ENCODE assay signal across 28 cellular contexts in genomic region chr7:146875222-146875785, GRCh38.
"Had no signal": no experiment of that assay in that cellular context is flagged by ENCODE, and none has a peak within 500 bp of the region (broad histone marks: within the 10 kb centered on the region; RNA-seq: fewer than 3 reads in every experiment).

No MANE protein-coding gene starts in this region.

- H3K9me3 ChIP-seq: ascending aorta, heart left ventricle, lower lobe of right lung, neutrophil, ovary, prostate gland, uterus had no signal

- DNase-seq: activated CD4-positive, alpha-beta T cell treated with anti-CD3 and anti-CD28 coated beads for 48 hours; activated CD4-positive, alpha-beta T cell treated with anti-CD3 and anti-CD28 coated beads, Interleukin-2, amount 50 U/mL, for 48 hours; activated CD8-positive, alpha-beta memory T cell treated with anti-CD3 and anti-CD28 coated beads, Interleukin-2, amount 50 U/mL, for 4 hours; activated gamma-delta T cell; activated naive CD4-positive, alpha-beta T cell treated with anti-CD3 and anti-CD28 coated beads, Interleukin-2, amount 10 ng/mL, durations not matched to agents 7 days and 5 days; activated naive CD8-positive, alpha-beta T cell treated with anti-CD3 and anti-CD28 coated beads, Interleukin-2, amount 10 ng/mL, durations not matched to agents 7 days and 5 days; activated T-cell treated with anti-CD3 and anti-CD28 coated beads, Interleukin-2, amount 50 U/mL, for 24 hours; cortex of kidney; foreskin fibroblast; heart left ventricle; hypothalamus; left lung; lower lobe of right lung; mesenchymal stem cell; ovary; retina; stimulated activated CD4-positive, alpha-beta T cell treated with anti-CD3 and anti-CD28 coated beads, Interleukin-12 subunit alpha, Interleukin-12 subunit beta, amount 100 ng/mL, for 4 hours; stimulated activated CD4-positive, alpha-beta T cell treated with anti-CD3 and anti-CD28 coated beads, Interleukin-4, amount 100 ng/mL, for 4 hours; stimulated activated CD8-positive, alpha-beta memory T cell treated with anti-CD3 and anti-CD28 coated beads, Interleukin-4, amount 100 ng/mL, for 48 hours; stimulated activated naive CD8-positive, alpha-beta T cell treated with anti-CD3 and anti-CD28 coated beads, Interleukin-15, amount 100 ng/mL, for 72 hours; substantia nigra; uterus had no signal

- H3K36me3 ChIP-seq: ascending aorta, cardiac muscle cell, heart left ventricle, left lung, lower lobe of right lung, neutrophil, ovary, prostate gland, uterus had no signal

- H3K4me1 ChIP-seq: ascending aorta, heart left ventricle, left lung, lower lobe of right lung, prostate gland, uterus had no signal

- H3K27me3 ChIP-seq: ascending aorta, cardiac muscle cell, heart left ventricle, left lung, neutrophil, ovary had no signal

- H3K4me3 ChIP-seq: ascending aorta, cardiac muscle cell, heart left ventricle, left lung, lower lobe of right lung, ovary, prostate gland, skin epidermis, uterus had no signal

- H3K27ac ChIP-seq: ascending aorta, cardiac muscle cell, heart left ventricle, left lung, lower lobe of right lung, neutrophil, ovary, prostate gland, skin epidermis, uterus, VCaP had no signal
